Comparison of ENCODE assay signal across 18 cellular contexts in genomic region chr13:100234006-100234405, GRCh38.
DNase-seq lines count a peak whose midpoint lies in the region; ATAC-seq, FAIRE-seq and TF ChIP-seq lines count a peak whose summit lies in the region.
"Had no signal": no experiment of that assay in that cellular context is flagged by ENCODE, and none has a peak within 500 bp of the region (broad histone marks: within the 10 kb centered on the region; RNA-seq: fewer than 3 reads in every experiment).

No MANE protein-coding gene starts in this region.

- no peaks in the 10 kb centered on the region for H3K27me3 Mint-ChIP-seq in effector memory CD8-positive, alpha-beta T cell
- H3K27me3 Mint-ChIP-seq: natural killer cell treated with Interleukin-12 subunit alpha and Interleukin-12 subunit beta and Interleukin-15 and Interleukin-18, amount 100 ng/mL, for 72 hours had no signal

- no peak overlapping the region for H3K9ac ChIP-seq in GM23248
- no peak overlapping the region for H3K9ac ChIP-seq in mesendoderm (ENCODE audit: low read length)

- H3K23ac ChIP-seq in mesendoderm (ENCODE audit: low read length) = no peak overlapping the region

- no peaks in the 10 kb centered on the region for H3K9me3 Mint-ChIP-seq in effector memory CD8-positive, alpha-beta T cell
- H3K9me3 Mint-ChIP-seq: activated T-cell treated with anti-CD3 and anti-CD28 coated beads, Interleukin-2, amount 50 U/mL, for 4 hours; natural killer cell treated with Interleukin-12 subunit alpha and Interleukin-12 subunit beta and Interleukin-15 and Interleukin-18, amount 100 ng/mL, for 72 hours had no signal

- no peak overlapping the region for H3K4me2 ChIP-seq in GM23248 (ENCODE audit: unreplicated experiment)
- no peak overlapping the region for H3K4me2 ChIP-seq in mesendoderm (ENCODE audit: low read length)

- H3K4me1 ChIP-seq in GM23248 (ENCODE audit: insufficient read depth) (peaks cover 22% of the 10 kb centered on the region), Panc1 (ENCODE audit: control insufficient read depth, insufficient read depth, low read length) (peaks cover 23% of the 10 kb centered on the region), mesendoderm (ENCODE audit: control insufficient read depth, low read depth, low read length) (peaks cover 3% of the 10 kb centered on the region)

- no peak overlapping the region for H3K27ac Mint-ChIP-seq in effector memory CD8-positive, alpha-beta T cell
- H3K27ac Mint-ChIP-seq: natural killer cell treated with Interleukin-12 subunit alpha and Interleukin-12 subunit beta and Interleukin-15 and Interleukin-18, amount 100 ng/mL, for 72 hours had no signal

- BruUV-seq in Panc1 (replicated peaks; lab: Mats Ljungman, UMichigan) = no TSS peak

- H4K8ac ChIP-seq in mesendoderm (ENCODE audit: low read depth, low read length) = no peak overlapping the region

- no peak overlapping the region for H2BK15ac ChIP-seq in mesendoderm (replicated peaks; ENCODE audit: low read depth)

- TF ChIP-seq POLR2A in GM12891 (IDR thresholded peaks at IDR 0.05; ENCODE audit: low read depth, low read length) = no peak

- no peak overlapping the region for H2AFZ ChIP-seq in GM23248

- H2AK5ac ChIP-seq in mesendoderm (ENCODE audit: low read length) = no peak overlapping the region

- peak overlapping the region; percentile 82 for H2BK120ac ChIP-seq in mesendoderm (ENCODE audit: low read depth, low read length)

- POLR2A ChIA-PET in Panc1 (lab: Charles Lee) = interaction anchor here (0.6 kb wide), 1 partner anchor 254 kb away, joined by 4 read pairs; no protein-coding TSS in a partner anchor

- DNase-seq in GM23248 (no peak), NCI-H1092 treated with DMSO at 0.1 percent for 48 hours (lab: John Stamatoyannopoulos, UW) (peak; percentile 57), Panc1 (ENCODE audit: low read depth, low spot score) (no peak), mesendoderm (no peak), GM12891 (ENCODE audit: insufficient read length, low spot score) (no peak)
- no peak for DNase-seq in effector memory CD8-positive, alpha-beta T cell
- no peak for DNase-seq in stimulated activated naive CD4-positive, alpha-beta T cell treated with Interleukin-2 at 50 U/mL for 16 hours (lab: John Stamatoyannopoulos, UW)
- DNase-seq: activated CD4-positive, alpha-beta T cell treated with anti-CD3 and anti-CD28 coated beads for 48 hours; activated T-cell treated with anti-CD3 and anti-CD28 coated beads, Interleukin-2, amount 50 U/mL, for 4 hours; head of caudate nucleus; left colon; right lobe of liver; stimulated activated CD4-positive, alpha-beta T cell treated with anti-CD3 and anti-CD28 coated beads, Interleukin-4, amount 100 ng/mL, for 24 hours; T-helper 1 cell had no signal

- peak overlapping the region; percentile 18 for H3K18ac ChIP-seq in mesendoderm (ENCODE audit: low read length)

- intact Hi-C loops in Panc1 (cut with micrococcal nuclease; ENCODE audit: unreplicated experiment) = loop anchor here (10.0 kb wide), 2 partner anchors 319 to 579 kb away; no protein-coding TSS in a partner anchor

- H3K4me1 Mint-ChIP-seq in effector memory CD8-positive, alpha-beta T cell (ENCODE audit: low read depth in 2 of 2) = peaks cover 5% of the 10 kb centered on the region in 2 donors

- in situ Hi-C loops in GM23248 (cut with MboI) (loop anchor here (10.0 to 25.0 kb wide), 3 partner anchors 278 to 579 kb away; no protein-coding TSS in a partner anchor), Panc1 (cut with HindIII; ENCODE audit: low pct_unique_long_range_greater_than_20kb, low sequenced_read_pairs) (no loop called here)

- peak overlapping the region; percentile 36 for H3K56ac ChIP-seq in mesendoderm (ENCODE audit: low read length)

- H3K36me3 Mint-ChIP-seq in effector memory CD8-positive, alpha-beta T cell (ENCODE audit: insufficient read depth) = peaks cover 4% of the 10 kb centered on the region
- H3K36me3 Mint-ChIP-seq: CD14-positive monocyte had no signal

- H3K27ac ChIP-seq in GM23248 (no peak overlapping the region), Panc1 (ENCODE audit: low read length) (peak overlapping the region; percentile 63; the same call in 1 of the 2 replicates), mesendoderm (ENCODE audit: low read depth, low read length) (peak overlapping the region; percentile 54)

- CTCF ChIA-PET in Panc1 (lab: Charles Lee) = interaction anchor here (0.6 to 0.7 kb wide), 3 partner anchors 43 to 324 kb away, joined by 3 to 7 read pairs (median 4); no protein-coding TSS in a partner anchor

- H4K5ac ChIP-seq in mesendoderm (ENCODE audit: low read length) = no peak overlapping the region

- TF ChIP-seq CTCF in Panc1 (IDR thresholded peaks at IDR 0.05) = no peak

- H3K9me3 ChIP-seq in GM23248 (ENCODE audit: low read depth) (no peaks in the 10 kb centered on the region), Panc1 (ENCODE audit: control insufficient read depth, insufficient read depth, low read depth, low read length) (no peaks in the 10 kb centered on the region)
- H3K9me3 ChIP-seq: right lobe of liver had no signal

- H3K4ac ChIP-seq in mesendoderm (ENCODE audit: low read depth, low read length) = no peak overlapping the region

- H3K27me3 ChIP-seq in GM23248 (replicated peaks; ENCODE audit: insufficient read depth) (no peaks in the 10 kb centered on the region), Panc1 (ENCODE audit: control insufficient read depth, insufficient read depth, low read length) (no peaks in the 10 kb centered on the region), mesendoderm (ENCODE audit: insufficient read depth, low read length, poor library complexity) (no peaks in the 10 kb centered on the region)
- H3K27me3 ChIP-seq: right lobe of liver had no signal

- H3F3A ChIP-seq in GM23248 (ENCODE audit: insufficient read depth) = peaks cover 29% of the 10 kb centered on the region

- H4K20me1 ChIP-seq in GM23248 (ENCODE audit: insufficient read depth) = no peaks in the 10 kb centered on the region

- no peak for FAIRE-seq in GM12891 (lab: Jason Lieb, UNC)

- no peaks in the 10 kb centered on the region for H3K36me3 ChIP-seq in GM23248 (ENCODE audit: low read depth)
- no peaks in the 10 kb centered on the region for H3K36me3 ChIP-seq in Panc1 (ENCODE audit: control insufficient read depth, insufficient read depth, low read length)
- H3K36me3 ChIP-seq in mesendoderm (ENCODE audit: control insufficient read depth, insufficient read depth, low read length) = no peaks in the 10 kb centered on the region
- H3K36me3 ChIP-seq: right lobe of liver had no signal

- 96 to 99% methylated on average over 4 of the region's 4 CpGs for WGBS in GM23248 (ENCODE audit: low coverage in 1 of 2, low lambda C conversion rate in 2 of 2, missing lambda C conversion rate in 2 of 2), 2 experiments
- WGBS in mesendoderm (ENCODE audit: extremely low coverage, insufficient coverage, low lambda C conversion rate) = no CpG with 5 or more reads among the region's 4 CpGs

- H3K4me3 ChIP-seq in GM23248 = peak overlapping the region; percentile 58; the same call in 1 of the 2 replicates
- H3K4me3 ChIP-seq in Panc1 (ENCODE audit: low read depth in 2 of 2, low read length in 2 of 2) = no peak overlapping the region
- no peak overlapping the region for H3K4me3 ChIP-seq in mesendoderm (ENCODE audit: low read length)
- H3K4me3 ChIP-seq: right lobe of liver had no signal

- H3K79me2 ChIP-seq in GM23248 (ENCODE audit: insufficient read depth) = no peaks in the 10 kb centered on the region
- H3K79me2 ChIP-seq in mesendoderm (ENCODE audit: control insufficient read depth, insufficient read depth, low read length) = no peaks in the 10 kb centered on the region

- no peaks in the 10 kb centered on the region for H3K79me1 ChIP-seq in mesendoderm (ENCODE audit: low read length)

- no peak overlapping the region for H2BK5ac ChIP-seq in mesendoderm (ENCODE audit: low read length)

- no peak overlapping the region for H3K4me3 Mint-ChIP-seq in effector memory CD8-positive, alpha-beta T cell
- H3K4me3 Mint-ChIP-seq: activated T-cell treated with anti-CD3 and anti-CD28 coated beads, Interleukin-2, amount 50 U/mL, for 4 hours; natural killer cell treated with Interleukin-12 subunit alpha and Interleukin-12 subunit beta and Interleukin-15 and Interleukin-18, amount 100 ng/mL, for 72 hours had no signal

- no peaks in the 10 kb centered on the region for H3K9me2 ChIP-seq in GM23248 (ENCODE audit: insufficient read depth)

- ATAC-seq in Panc1 = no peak
- ATAC-seq in effector memory CD8-positive, alpha-beta T cell (replicated peaks) = no peak
- ATAC-seq in HG02973 (IDR thresholded peaks at IDR 0.05; ENCODE audit: unreplicated experiment) = no peak
- ATAC-seq: activated T-cell treated with anti-CD3 and anti-CD28 coated beads, Interleukin-2, amount 50 U/mL, for 4 hours; esophagus mucosa; left colon had no signal

TF ChIP-seq in GM12891, 5 proteins besides CTCF, POLR2A, EP300 and RAD21:
- no peak for TF ChIP-seq PAX5 (IDR thresholded peaks at IDR 0.05; ENCODE audit: insufficient read depth, low read length, severe bottlenecking)
